In the genomic region with DNA sequence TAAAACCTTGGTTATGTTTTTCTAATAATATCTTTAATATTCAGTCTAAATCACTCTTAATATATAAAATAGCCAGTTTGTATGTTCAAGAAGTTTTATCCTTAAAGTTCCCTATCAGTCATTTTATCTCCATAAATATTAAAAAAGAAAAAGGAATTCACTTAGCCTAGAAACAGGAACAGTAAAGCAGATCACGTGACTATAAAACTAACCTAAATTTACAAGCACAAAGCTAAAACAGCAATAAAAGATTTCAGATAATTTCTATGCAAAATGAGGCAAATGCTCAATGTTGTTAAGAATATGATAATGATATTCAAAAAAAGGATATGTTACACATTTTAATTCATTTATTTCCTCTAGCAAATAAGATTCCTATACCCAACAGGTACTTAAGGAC, we compare ENCODE assay signal across 20 cellular contexts. TPM values are rescaled to one million over a fixed set of nuclear protein-coding genes. Genes with fewer than 3 reads are reported as not detected.
DNase-seq lines count a peak whose midpoint lies in the region; ATAC-seq and TF ChIP-seq lines count a peak whose summit lies in the region.
"Had no signal": no experiment of that assay in that cellular context is flagged by ENCODE, and none has a peak within 500 bp of the region (broad histone marks: within the 10 kb centered on the region; RNA-seq: fewer than 3 reads in every experiment).

No MANE protein-coding gene starts in this region.

- H3K27me3 Mint-ChIP-seq in activated T-cell treated with anti-CD3 and anti-CD28 coated beads, Interleukin-2, amount 50 U/mL, for 24 hours, result no peaks in the 10 kb centered on the region
- H3K27me3 Mint-ChIP-seq in stimulated activated naive CD8-positive, alpha-beta T cell treated with anti-CD3 and anti-CD28 coated beads, Interleukin-15, amount 100 ng/mL, for 72 hours, result peaks cover 8% of the 10 kb centered on the region
- H3K27me3 Mint-ChIP-seq in activated naive CD8-positive, alpha-beta T cell treated with anti-CD3 and anti-CD28 coated beads, Interleukin-2, amount 10 ng/mL, durations not matched to agents 7 days and 5 days, result no peaks in the 10 kb centered on the region

- H3K4me1 Mint-ChIP-seq in activated T-cell treated with anti-CD3 and anti-CD28 coated beads, Interleukin-2, amount 50 U/mL, for 24 hours (ENCODE audit: low read depth), result peaks cover 48% of the 10 kb centered on the region
- H3K4me1 Mint-ChIP-seq in stimulated activated naive CD8-positive, alpha-beta T cell treated with anti-CD3 and anti-CD28 coated beads, Interleukin-15, amount 100 ng/mL, for 72 hours, result peaks cover 57% of the 10 kb centered on the region
- peaks cover 33% of the 10 kb centered on the region for H3K4me1 Mint-ChIP-seq in activated naive CD8-positive, alpha-beta T cell treated with anti-CD3 and anti-CD28 coated beads, Interleukin-2, amount 10 ng/mL, durations not matched to agents 7 days and 5 days
- H3K4me1 Mint-ChIP-seq in stimulated activated effector memory CD8-positive, alpha-beta T cell treated with anti-CD3 and anti-CD28 coated beads, Interleukin-12 subunit alpha, Interleukin-12 subunit beta, amount 100 ng/mL, for 72 hours, result peaks cover 43% of the 10 kb centered on the region
- H3K4me1 Mint-ChIP-seq: GM23338 had no signal

- peak overlapping the region; percentile 77 for H3K27ac Mint-ChIP-seq in activated T-cell treated with anti-CD3 and anti-CD28 coated beads, Interleukin-2, amount 50 U/mL, for 24 hours
- H3K27ac Mint-ChIP-seq in stimulated activated naive CD8-positive, alpha-beta T cell treated with anti-CD3 and anti-CD28 coated beads, Interleukin-15, amount 100 ng/mL, for 72 hours, result no peak overlapping the region
- H3K27ac Mint-ChIP-seq in activated naive CD8-positive, alpha-beta T cell treated with anti-CD3 and anti-CD28 coated beads, Interleukin-2, amount 10 ng/mL, durations not matched to agents 7 days and 5 days, result no peak overlapping the region
- peak overlapping the region; percentile 52 for H3K27ac Mint-ChIP-seq in stimulated activated effector memory CD8-positive, alpha-beta T cell treated with anti-CD3 and anti-CD28 coated beads, Interleukin-12 subunit alpha, Interleukin-12 subunit beta, amount 100 ng/mL, for 72 hours
- H3K27ac Mint-ChIP-seq: GM23338 had no signal

- H3K9me3 ChIP-seq in WERI-Rb-1 (ENCODE audit: severe bottlenecking), result no peaks in the 10 kb centered on the region
- H3K9me3 ChIP-seq: BE2C had no signal

- POLR2A ChIA-PET in activated naive CD8-positive, alpha-beta T cell treated with anti-CD3 and anti-CD28 coated beads, Interleukin-2, amount 10 ng/mL, durations not matched to agents 7 days and 5 days (lab: Charles Lee), result no interaction called here

- no peaks in the 10 kb centered on the region for H3K27me3 ChIP-seq in WERI-Rb-1 (ENCODE audit: insufficient read depth, low read depth, severe bottlenecking)

- peaks cover 3% of the 10 kb centered on the region for H3K36me3 Mint-ChIP-seq in activated T-cell treated with anti-CD3 and anti-CD28 coated beads, Interleukin-2, amount 50 U/mL, for 24 hours (ENCODE audit: low read depth)
- peaks cover 3% of the 10 kb centered on the region for H3K36me3 Mint-ChIP-seq in activated naive CD8-positive, alpha-beta T cell treated with anti-CD3 and anti-CD28 coated beads, Interleukin-2, amount 10 ng/mL, durations not matched to agents 7 days and 5 days
- H3K36me3 Mint-ChIP-seq in stimulated activated effector memory CD8-positive, alpha-beta T cell treated with anti-CD3 and anti-CD28 coated beads, Interleukin-12 subunit alpha, Interleukin-12 subunit beta, amount 100 ng/mL, for 72 hours, result peaks cover 76% of the 10 kb centered on the region

- no peak for ATAC-seq in stimulated activated naive CD8-positive, alpha-beta T cell treated with anti-CD3 and anti-CD28 coated beads, Interleukin-15, amount 100 ng/mL, for 72 hours
- ATAC-seq in stimulated activated naive CD8-positive, alpha-beta T cell treated with anti-CD3 and anti-CD28 coated beads, Interleukin-15, Interleukin-2, amounts not matched to agents 100 U/mL and 50 U/mL, for 24 hours, result no peak
- ATAC-seq in activated naive CD8-positive, alpha-beta T cell treated with anti-CD3 and anti-CD28 coated beads, Interleukin-2, amount 10 ng/mL, durations not matched to agents 7 days and 5 days (ENCODE audit: low read depth), result no peak
- ATAC-seq in stimulated activated effector memory CD8-positive, alpha-beta T cell treated with anti-CD3 and anti-CD28 coated beads, Interleukin-12 subunit alpha, Interleukin-12 subunit beta, amount 100 ng/mL, for 72 hours, result no peak
- ATAC-seq: GM23338 had no signal

- H3K36me3 ChIP-seq in WERI-Rb-1, result no peaks in the 10 kb centered on the region
- H3K36me3 ChIP-seq: BE2C had no signal

- no peak overlapping the region for H3K27ac ChIP-seq in WERI-Rb-1

- H3K9me3 Mint-ChIP-seq in activated T-cell treated with anti-CD3 and anti-CD28 coated beads, Interleukin-2, amount 50 U/mL, for 24 hours, result no peaks in the 10 kb centered on the region
- no peaks in the 10 kb centered on the region for H3K9me3 Mint-ChIP-seq in stimulated activated naive CD8-positive, alpha-beta T cell treated with anti-CD3 and anti-CD28 coated beads, Interleukin-15, amount 100 ng/mL, for 72 hours
- peaks cover 3% of the 10 kb centered on the region for H3K9me3 Mint-ChIP-seq in activated naive CD8-positive, alpha-beta T cell treated with anti-CD3 and anti-CD28 coated beads, Interleukin-2, amount 10 ng/mL, durations not matched to agents 7 days and 5 days
- no peaks in the 10 kb centered on the region for H3K9me3 Mint-ChIP-seq in stimulated activated effector memory CD8-positive, alpha-beta T cell treated with anti-CD3 and anti-CD28 coated beads, Interleukin-12 subunit alpha, Interleukin-12 subunit beta, amount 100 ng/mL, for 72 hours
- H3K9me3 Mint-ChIP-seq: GM23338 had no signal

- no peak for TF ChIP-seq CTCF in WERI-Rb-1 (IDR thresholded peaks at IDR 0.05; ENCODE audit: low read depth, low read length)

- no peak overlapping the region for H3K4me3 ChIP-seq in WERI-Rb-1 (ENCODE audit: low read depth, low read length)
- H3K4me3 ChIP-seq: GM23338 had no signal

- H3K4me3 Mint-ChIP-seq in activated T-cell treated with anti-CD3 and anti-CD28 coated beads, Interleukin-2, amount 50 U/mL, for 24 hours, result no peak overlapping the region
- H3K4me3 Mint-ChIP-seq in stimulated activated naive CD8-positive, alpha-beta T cell treated with anti-CD3 and anti-CD28 coated beads, Interleukin-15, amount 100 ng/mL, for 72 hours, result peak overlapping the region; percentile 25 to 40
- peak overlapping the region; percentile 7 for H3K4me3 Mint-ChIP-seq in activated naive CD8-positive, alpha-beta T cell treated with anti-CD3 and anti-CD28 coated beads, Interleukin-2, amount 10 ng/mL, durations not matched to agents 7 days and 5 days
- peak overlapping the region; percentile 77 for H3K4me3 Mint-ChIP-seq in stimulated activated effector memory CD8-positive, alpha-beta T cell treated with anti-CD3 and anti-CD28 coated beads, Interleukin-12 subunit alpha, Interleukin-12 subunit beta, amount 100 ng/mL, for 72 hours
- H3K4me3 Mint-ChIP-seq: GM23338 had no signal

- no peak for DNase-seq in activated T-cell treated with anti-CD3 and anti-CD28 coated beads, Interleukin-2, amount 50 U/mL, for 24 hours
- DNase-seq in activated T-cell treated with anti-CD3 and anti-CD28 coated beads, Interleukin-2, amount 50 U/mL, for 1 hour, result no peak
- no peak for DNase-seq in stimulated activated naive CD8-positive, alpha-beta T cell treated with anti-CD3 and anti-CD28 coated beads, Interleukin-15, amount 100 ng/mL, for 72 hours
- no peak for DNase-seq in stimulated activated naive CD8-positive, alpha-beta T cell treated with anti-CD3 and anti-CD28 coated beads, Interleukin-15, Interleukin-2, amounts not matched to agents 100 U/mL and 50 U/mL, for 24 hours
- DNase-seq in activated naive CD8-positive, alpha-beta T cell treated with anti-CD3 and anti-CD28 coated beads, Interleukin-2, amount 10 ng/mL, durations not matched to agents 7 days and 5 days, result no peak
- DNase-seq in stimulated activated effector memory CD8-positive, alpha-beta T cell treated with anti-CD3 and anti-CD28 coated beads, Interleukin-12 subunit alpha, Interleukin-12 subunit beta, amount 100 ng/mL, for 72 hours (ENCODE audit: low spot score in 2 of 2), result no peak
- DNase-seq in NCI-H2029 (lab: John Stamatoyannopoulos, UW), result no peak
- DNase-seq in WERI-Rb-1, result no peak
- DNase-seq: 8988T; BE2C; DND-41; KBM-7; NCI-H1417 treated with DMSO at 0.1 percent for 48 hours; NCI-H1930; NCI-H2171; NCI-H446; NK-92 treated with Interleukin-12 subunit alpha and Interleukin-12 subunit beta, amount 100 ng/mL, for 24 hours; OCI-M1; RPMI8226 had no signal

RNA-seq across cellular contexts. Expression of gene TNIP3, which starts 57.1 kb away (rescaled TPM):
- total RNA-seq in activated naive CD8-positive, alpha-beta T cell treated with anti-CD3 and anti-CD28 coated beads, Interleukin-2, amount 10 ng/mL, durations not matched to agents 7 days and 5 days, result 1 to 10 TPM; 3.0 to 3.8 TPM
- total RNA-seq: GM23338 had no signal

Comparison
In these comparisons a context has a peak if more than half of its experiments do, and no peak if none do; other contexts are left out.
1. H3K27ac Mint-ChIP-seq: peak in activated T-cell treated with anti-CD3 and anti-CD28 coated beads, Interleukin-2, amount 50 U/mL, for 24 hours (single experiment) and stimulated activated effector memory CD8-positive, alpha-beta T cell treated with anti-CD3 and anti-CD28 coated beads, Interleukin-12 subunit alpha, Interleukin-12 subunit beta, amount 100 ng/mL, for 72 hours (single experiment); none in stimulated activated naive CD8-positive, alpha-beta T cell treated with anti-CD3 and anti-CD28 coated beads, Interleukin-15, amount 100 ng/mL, for 72 hours (0 of 2) and activated naive CD8-positive, alpha-beta T cell treated with anti-CD3 and anti-CD28 coated beads, Interleukin-2, amount 10 ng/mL, durations not matched to agents 7 days and 5 days (single experiment).